In genomic region chr2:85887566-85888019, GRCh38 we compare ENCODE assay signal across 8 cellular contexts. TPM values are rescaled to one million over a fixed set of nuclear protein-coding genes. Genes with fewer than 3 reads are reported as not detected.
DNase-seq lines count a peak whose midpoint lies in the region; ATAC-seq and TF ChIP-seq lines count a peak whose summit lies in the region.

No MANE protein-coding gene starts in this region.

- H3K4me2 ChIP-seq in Karpas-422 (ENCODE audit: low read depth, low read length, poor library complexity, severe bottlenecking), result peak overlapping the region; percentile 71

- no peaks in the 10 kb centered on the region for H3K79me2 ChIP-seq in Karpas-422 (ENCODE audit: low read length)

- 0 out of 2 replicates have a peak, but pooled peaks cover 2% of the 10 kb centered on the region for H3K27me3 ChIP-seq in Karpas-422 (ENCODE audit: low read length)

- H3K27ac Mint-ChIP-seq in T-helper 2 cell treated with Interferon-gamma antibody and Interleukin-4, amounts not matched to agents 5 μg/mL and 100 μg/mL, for 36 hours, result peak overlapping the region; percentile 81

- H3K9ac ChIP-seq in Karpas-422 (ENCODE audit: low read length), result peak overlapping the region; percentile 59

- peak; percentile 19 for TF ChIP-seq CTCF in astrocyte of the cerebellum (IDR thresholded peaks at IDR 0.05; ENCODE audit: low read depth, low read length, missing control alignments)

- peaks cover 3% of the 10 kb centered on the region for H3K27me3 Mint-ChIP-seq in T-helper 2 cell treated with Interferon-gamma antibody and Interleukin-4, amounts not matched to agents 5 μg/mL and 100 μg/mL, for 36 hours (ENCODE audit: low read depth)

- no peaks in the 10 kb centered on the region for H3K9me3 Mint-ChIP-seq in T-helper 2 cell treated with Interferon-gamma antibody and Interleukin-4, amounts not matched to agents 5 μg/mL and 100 μg/mL, for 36 hours

- no peaks in the 10 kb centered on the region for H4K20me1 ChIP-seq in Karpas-422 (ENCODE audit: insufficient read depth, low read depth, low read length)

- H3K4me3 Mint-ChIP-seq in T-helper 2 cell treated with Interferon-gamma antibody and Interleukin-4, amounts not matched to agents 5 μg/mL and 100 μg/mL, for 36 hours, result peak overlapping the region; percentile 87

- in situ Hi-C loops in astrocyte of the cerebellum (cut with HindIII; ENCODE audit: low sequenced_read_pairs), result loop anchor here (5.0 kb wide), 1 partner anchor 105 kb away; no protein-coding TSS in a partner anchor

- H3K4me3 ChIP-seq in Karpas-422 (ENCODE audit: low read length) (peak overlapping the region; percentile 64), astrocyte of the cerebellum (ENCODE audit: low read depth, low read length) (peak overlapping the region; percentile 61), iPS-11a (ENCODE audit: low read depth, low read length) (peak overlapping the region; percentile 1), skeletal muscle cell (ENCODE audit: low read depth, low read length) (peak overlapping the region; percentile 62)

- H3K4me1 Mint-ChIP-seq in T-helper 2 cell treated with Interferon-gamma antibody and Interleukin-4, amounts not matched to agents 5 μg/mL and 100 μg/mL, for 36 hours (ENCODE audit: low read depth), result peaks cover 45% of the 10 kb centered on the region

- no peaks in the 10 kb centered on the region for H3K9me2 ChIP-seq in Karpas-422 (replicated peaks; ENCODE audit: insufficient read depth, low read length)

- no peaks in the 10 kb centered on the region; the same call in 1 of the 2 replicates for H3K9me3 ChIP-seq in Karpas-422 (ENCODE audit: low read length)

- peaks cover 15% of the 10 kb centered on the region for H3K36me3 Mint-ChIP-seq in T-helper 2 cell treated with Interferon-gamma antibody and Interleukin-4, amounts not matched to agents 5 μg/mL and 100 μg/mL, for 36 hours (ENCODE audit: low read depth)

- peak overlapping the region; percentile 13; the same call in 1 of the 2 replicates for H2AFZ ChIP-seq in Karpas-422 (ENCODE audit: low read length)

- DNase-seq in DMS 273 (lab: John Stamatoyannopoulos, UW; ENCODE audit: unreplicated experiment), result peak; percentile 76
- peak; percentile 66 for DNase-seq in Karpas-422
- DNase-seq in T-helper 2 cell treated with Interferon-gamma antibody and Interleukin-4, amounts not matched to agents 5 μg/mL and 100 μg/mL, for 36 hours (ENCODE audit: low spot score), result peak; percentile 51
- DNase-seq in astrocyte of the cerebellum (ENCODE audit: low read depth), result no peak
- DNase-seq in skeletal muscle cell (ENCODE audit: low read depth), result no peak

- ATAC-seq in HG02623 (IDR thresholded peaks at IDR 0.05; ENCODE audit: unreplicated experiment) (no peak), HG03432 (IDR thresholded peaks at IDR 0.05; ENCODE audit: unreplicated experiment) (no peak)

- H3K27ac ChIP-seq in Karpas-422 (ENCODE audit: low read length), result no peak overlapping the region

- peaks cover 21% of the 10 kb centered on the region for H3K4me1 ChIP-seq in Karpas-422 (ENCODE audit: low read length)

- H3K36me3 ChIP-seq in Karpas-422 (ENCODE audit: insufficient read depth, low read length), result no peaks in the 10 kb centered on the region

RNA-seq across cellular contexts. Expression of gene ST3GAL5, which starts 1.2 kb away (rescaled TPM):
- 3.8 and 5.0 TPM in 2 replicates for total RNA-seq in Karpas-422 (2014; rRNA removed; shearing (Covaris generic); ENCODE audit: low replicate concordance)

Comparison
In these comparisons a context has a peak if more than half of its experiments do, and no peak if none do; other contexts are left out.
1. DNase-seq: peak in DMS 273 (single experiment), Karpas-422 (single experiment) and T-helper 2 cell treated with Interferon-gamma antibody and Interleukin-4, amounts not matched to agents 5 μg/mL and 100 μg/mL, for 36 hours (single experiment); none in astrocyte of the cerebellum (single experiment) and skeletal muscle cell (single experiment).
2. H3K4me3 ChIP-seq: peak in every context shown above with its lines; median percentile 64 in Karpas-422; 62 in skeletal muscle cell; 61 in astrocyte of the cerebellum; 1 in iPS-11a.